Comparison of ENCODE assay signal across 18 cellular contexts in genomic region chr6:107786179-107786578, GRCh38. TPM values are rescaled to one million over a fixed set of nuclear protein-coding genes. Genes with fewer than 3 reads are reported as not detected.
A peak's percentile ranks its signal among the peaks of the same experiment; 100 is the strongest.
DNase-seq lines count a peak whose midpoint lies in the region; ATAC-seq and TF ChIP-seq lines count a peak whose summit lies in the region.
"Had no signal": no experiment of that assay in that cellular context is flagged by ENCODE, and none has a peak within 500 bp of the region (broad histone marks: within the 10 kb centered on the region; RNA-seq: fewer than 3 reads in every experiment).

No MANE protein-coding gene starts in this region.

- H3K9me3 Mint-ChIP-seq in activated CD4-positive, alpha-beta memory T cell treated with anti-CD3 and anti-CD28 coated beads for 36 hours: no peaks in the 10 kb centered on the region
- H3K9me3 Mint-ChIP-seq: HFFc6 had no signal

- H3K4ac ChIP-seq in mesenchymal stem cell (ENCODE audit: low read depth in 1 of 2, low read length in 2 of 2): no peak overlapping the region

- H3K27me3 ChIP-seq in mesenchymal stem cell (ENCODE audit: control insufficient read depth in 1 of 2, insufficient read depth in 1 of 2, low read length in 2 of 2): peaks cover 31 to 59% of the 10 kb centered on the region in 2 experiments
- H3K27me3 ChIP-seq: vagina had no signal

- no peaks in the 10 kb centered on the region for H3K4me1 ChIP-seq in mucosa of descending colon (ENCODE audit: low read depth)
- H3K4me1 ChIP-seq in mesenchymal stem cell (ENCODE audit: control insufficient read depth, insufficient read depth, low read depth, low read length): no peaks in the 10 kb centered on the region
- H3K4me1 ChIP-seq: heart left ventricle, vagina had no signal

- no peak overlapping the region for H3K18ac ChIP-seq in mesenchymal stem cell (ENCODE audit: low read depth in 1 of 2, low read length in 2 of 2)

- H4K91ac ChIP-seq in mesenchymal stem cell (ENCODE audit: low read length): no peak overlapping the region

- no peak overlapping the region for H2BK15ac ChIP-seq in mesenchymal stem cell (ENCODE audit: low read depth, poor library complexity, severe bottlenecking)

- H3K4me3 ChIP-seq in mucosa of descending colon (no peak overlapping the region), mesenchymal stem cell (ENCODE audit: insufficient read depth in 1 of 2, low read depth in 1 of 2, low read length in 2 of 2) (no peak overlapping the region)
- H3K4me3 ChIP-seq: heart left ventricle, skin epidermis, vagina had no signal

- H3K4me2 ChIP-seq in mesenchymal stem cell (ENCODE audit: low read length, poor library complexity, severe bottlenecking): no peak overlapping the region

- 90% methylated on average over 1 of the region's 1 CpG for WGBS in mesenchymal stem cell

- H3K9me3 ChIP-seq in mucosa of descending colon (no peaks in the 10 kb centered on the region), mesenchymal stem cell (ENCODE audit: control insufficient read depth, low read length) (no peaks in the 10 kb centered on the region)
- H3K9me3 ChIP-seq: heart left ventricle, vagina had no signal

- no peak overlapping the region for H4K8ac ChIP-seq in mesenchymal stem cell (ENCODE audit: low read length)

- H3K4me1 Mint-ChIP-seq in activated CD4-positive, alpha-beta memory T cell treated with anti-CD3 and anti-CD28 coated beads for 36 hours (ENCODE audit: low read depth): peaks cover 74% of the 10 kb centered on the region

- no peak for TF ChIP-seq CTCF in mucosa of descending colon (IDR thresholded peaks at IDR 0.05)

- H3K36me3 ChIP-seq in mucosa of descending colon (ENCODE audit: low read depth) (no peaks in the 10 kb centered on the region), mesenchymal stem cell (ENCODE audit: control insufficient read depth in 1 of 2, insufficient read depth in 2 of 2, low read depth in 1 of 2, low read length in 2 of 2) (no peaks in the 10 kb centered on the region)
- H3K36me3 ChIP-seq: brain microvascular endothelial cell, heart left ventricle, vagina had no signal

- POLR2A ChIA-PET in activated CD4-positive, alpha-beta memory T cell treated with anti-CD3 and anti-CD28 coated beads for 36 hours (lab: Charles Lee): interaction anchor here (0.9 to 1.6 kb wide), 3 partner anchors 38 to 475 kb away, joined by 3 to 4 read pairs (median 3); partner anchors contain the start of genes SCML4 and SNX3

- no peak overlapping the region for H2BK12ac ChIP-seq in mesenchymal stem cell (ENCODE audit: low read length in 2 of 2)

- H3K23ac ChIP-seq in mesenchymal stem cell (ENCODE audit: low read length in 2 of 2): no peak overlapping the region

- H3K27me3 Mint-ChIP-seq in activated CD4-positive, alpha-beta memory T cell treated with anti-CD3 and anti-CD28 coated beads for 36 hours: no peaks in the 10 kb centered on the region

- intact Hi-C loops in activated CD4-positive, alpha-beta memory T cell treated with anti-CD3 and anti-CD28 coated beads for 36 hours (cut with micrococcal nuclease): loop anchor here (2.0 kb wide), 2 partner anchors 37 to 55 kb away; no protein-coding TSS in a partner anchor
- intact Hi-C loops in mucosa of descending colon (cut with DNase I, micrococcal nuclease): no loop called here

- H3K79me1 ChIP-seq in mesenchymal stem cell (replicated peaks; ENCODE audit: low read length, poor library complexity, severe bottlenecking): no peaks in the 10 kb centered on the region

- DNase-seq in stimulated activated CD4-positive, alpha-beta T cell treated with anti-CD3 and anti-CD28 coated beads, Interleukin-15, amount 100 ng/mL, for 24 hours: peak; percentile 35
- DNase-seq in stimulated activated CD4-positive, alpha-beta T cell treated with anti-CD3 and anti-CD28 coated beads, Interleukin-4, amount 100 ng/mL, for 24 hours: no peak
- no peak for DNase-seq in activated CD4-positive, alpha-beta memory T cell treated with anti-CD3 and anti-CD28 coated beads for 36 hours
- DNase-seq in mucosa of descending colon (peak in 1 of 3 donors; percentile 13), mesenchymal stem cell (no peak)
- DNase-seq: brain microvascular endothelial cell, heart left ventricle, HFFc6, mesendoderm, NCI-H1417 treated with DMSO at 0.1 percent for 48 hours, NCI-H2227 treated with DMSO at 0.1 percent for 48 hours, SHP77 had no signal

- H3K14ac ChIP-seq in mesenchymal stem cell (ENCODE audit: low read length in 2 of 2): no peak overlapping the region

- no peak overlapping the region for H2AK5ac ChIP-seq in mesenchymal stem cell (ENCODE audit: low read length, severe bottlenecking)

- peak overlapping the region; percentile 25 for H3K4me3 Mint-ChIP-seq in activated CD4-positive, alpha-beta memory T cell treated with anti-CD3 and anti-CD28 coated beads for 36 hours
- H3K4me3 Mint-ChIP-seq: HFFc6 had no signal

- H3K9ac ChIP-seq in mesenchymal stem cell (ENCODE audit: low read length): no peak overlapping the region

- no peak overlapping the region for H2AFZ ChIP-seq in mesenchymal stem cell (ENCODE audit: low read depth, low read length)

- H3K36me3 Mint-ChIP-seq in activated CD4-positive, alpha-beta memory T cell treated with anti-CD3 and anti-CD28 coated beads for 36 hours: no peaks in the 10 kb centered on the region

- H2BK5ac ChIP-seq in mesenchymal stem cell (ENCODE audit: low read depth, low read length, poor library complexity, severe bottlenecking): no peak overlapping the region

- H2BK120ac ChIP-seq in mesenchymal stem cell (ENCODE audit: low read depth, low read length): no peak overlapping the region

- CTCF ChIA-PET in activated CD4-positive, alpha-beta memory T cell treated with anti-CD3 and anti-CD28 coated beads for 36 hours (lab: Charles Lee): interaction anchor here (0.9 to 3.6 kb wide), 6 partner anchors 38 to 81 kb away, joined by 3 to 22 read pairs (median 4); partner anchors contain the start of gene SCML4

- no peak overlapping the region for H3K27ac ChIP-seq in mesenchymal stem cell (ENCODE audit: low read length, poor library complexity, severe bottlenecking)
- H3K27ac ChIP-seq: brain microvascular endothelial cell, vagina had no signal

- peak overlapping the region; percentile 28 for H3K27ac Mint-ChIP-seq in activated CD4-positive, alpha-beta memory T cell treated with anti-CD3 and anti-CD28 coated beads for 36 hours
- H3K27ac Mint-ChIP-seq: HFFc6 had no signal

- ATAC-seq in mucosa of descending colon (peak; percentile 19), GM21723 (IDR thresholded peaks at IDR 0.05; ENCODE audit: unreplicated experiment) (no peak), HG02759 (IDR thresholded peaks at IDR 0.05; ENCODE audit: unreplicated experiment) (no peak), GM21529 (IDR thresholded peaks at IDR 0.05; ENCODE audit: unreplicated experiment) (no peak)
- ATAC-seq: heart left ventricle had no signal

RNA-seq across cellular contexts. Expression of gene SCML4, which starts 37.9 kb away (rescaled TPM):
- 1 to 10 TPM; 3.8 to 4.3 TPM for total RNA-seq in activated CD4-positive, alpha-beta memory T cell treated with anti-CD3 and anti-CD28 coated beads for 36 hours
- 1 to 10 TPM; 1.4 to 4.2 (median 2.3) TPM for total RNA-seq in mucosa of descending colon
- polyA plus RNA-seq in mesenchymal stem cell (2013, experiment 1 of 2): not detected
- polyA plus RNA-seq in mesenchymal stem cell (2013, experiment 2 of 2): not detected
- total RNA-seq: HFFc6, osteoblast had no signal
